ENCODE assay signal across 8 cellular contexts in genomic region chr1:32611859-32612188, GRCh38.
DNase-seq lines count a peak whose midpoint lies in the region; ATAC-seq and TF ChIP-seq lines count a peak whose summit lies in the region.

No MANE protein-coding gene starts in this region.

- H3K27me3 ChIP-seq in RWPE2 (ENCODE audit: insufficient read depth, poor library complexity, severe bottlenecking) (no peaks in the 10 kb centered on the region), rectal smooth muscle tissue (ENCODE audit: control insufficient read depth, insufficient read depth, low read length) (no peaks in the 10 kb centered on the region)

- DNase-seq in GM12864 (ENCODE audit: low read depth) (no peak), RWPE2 (ENCODE audit: low spot score) (no peak), fibroblast of pulmonary artery (ENCODE audit: low read depth) (no peak), NCI-H1092 treated with DMSO at 0.1 percent for 48 hours (lab: John Stamatoyannopoulos, UW) (no peak), NCI-H748 treated with DMSO at 0.1 percent for 48 hours (lab: John Stamatoyannopoulos, UW) (no peak), retina (no peak)

- no peaks in the 10 kb centered on the region for H3K4me1 ChIP-seq in RWPE2 (ENCODE audit: insufficient read depth, poor library complexity, severe bottlenecking)
- H3K4me1 ChIP-seq in rectal smooth muscle tissue (ENCODE audit: control insufficient read depth, insufficient read depth, low read length), result no peaks in the 10 kb centered on the region

- no peaks in the 10 kb centered on the region for H3K36me3 ChIP-seq in RWPE2 (ENCODE audit: low read depth)
- no peaks in the 10 kb centered on the region for H3K36me3 ChIP-seq in rectal smooth muscle tissue (ENCODE audit: control insufficient read depth, insufficient read depth, low read length)

- TF ChIP-seq CTCF in GM12864 (IDR thresholded peaks at IDR 0.05; ENCODE audit: low read depth, low read length, missing control alignments) (no peak), RWPE2 (IDR thresholded peaks at IDR 0.05; ENCODE audit: poor library complexity, severe bottlenecking) (no peak), fibroblast of pulmonary artery (IDR thresholded peaks at IDR 0.05; ENCODE audit: low read length, missing control alignments) (no peak)

- no peaks in the 10 kb centered on the region for H3K9me3 ChIP-seq in RWPE2 (ENCODE audit: severe bottlenecking)

- no peak overlapping the region for H3K9ac ChIP-seq in rectal smooth muscle tissue (ENCODE audit: low read length)

- ATAC-seq in RWPE2 (ENCODE audit: low read depth) (peak; percentile 66), GM19328 (IDR thresholded peaks at IDR 0.05; ENCODE audit: unreplicated experiment) (no peak)

- H3K27ac ChIP-seq in RWPE2 (ENCODE audit: poor library complexity, severe bottlenecking) (no peak overlapping the region), rectal smooth muscle tissue (ENCODE audit: low read depth, low read length) (no peak overlapping the region)

- peak overlapping the region; percentile 60 for H3K4me3 ChIP-seq in GM12864 (ENCODE audit: low read depth, low read length)
- H3K4me3 ChIP-seq in RWPE2 (ENCODE audit: severe bottlenecking), result peak overlapping the region; percentile 37
- peak overlapping the region; percentile 63 for H3K4me3 ChIP-seq in fibroblast of pulmonary artery (replicated peaks; ENCODE audit: low read depth, low read length)
- peak overlapping the region; percentile 85 for H3K4me3 ChIP-seq in rectal smooth muscle tissue (ENCODE audit: low read length)
